In genomic region chr11:76782526-76783293, GRCh38 we compare ENCODE assay signal across 8 cellular contexts.
DNase-seq lines count a peak whose midpoint lies in the region; ATAC-seq and TF ChIP-seq lines count a peak whose summit lies in the region.

No MANE protein-coding gene starts in this region.

- DNase-seq in 8988T (peak; percentile 94), GM12865 (ENCODE audit: low read depth) (peak; percentile 70), NCI-H1417 treated with DMSO at 0.1 percent for 48 hours (lab: John Stamatoyannopoulos, UW) (peak; percentile 41), SW 1271 (lab: John Stamatoyannopoulos, UW) (peak; percentile 85 to 88), coronary artery (ENCODE audit: low spot score) (peak; percentile 92), kidney glomerular epithelial cell (lab: John Stamatoyannopoulos, UW) (peak; percentile 85)
- DNase-seq in stimulated activated CD4-positive, alpha-beta T cell treated with anti-CD3 and anti-CD28 coated beads, Interleukin-12 subunit alpha, Interleukin-12 subunit beta, amount 100 ng/mL, for 4 hours: peak; percentile 28

- no peak for ATAC-seq in GM19397 (IDR thresholded peaks at IDR 0.05; ENCODE audit: unreplicated experiment)

- H3K27ac ChIP-seq in coronary artery: peak overlapping the region; percentile 92 to 98

- TF ChIP-seq CTCF in GM12865 (IDR thresholded peaks at IDR 0.05; ENCODE audit: insufficient read depth, low read depth, low read length, missing control alignments) (no peak), coronary artery (IDR thresholded peaks at IDR 0.05) (no peak)

- H3K4me3 ChIP-seq in GM12865 (ENCODE audit: low read depth, low read length): peak overlapping the region; percentile 37
- peak overlapping the region; percentile 86 for H3K4me3 ChIP-seq in coronary artery

Comparison
In these comparisons a context has a peak if more than half of its experiments do, and no peak if none do; other contexts are left out.
1. DNase-seq: peak in every context shown above with its lines; median percentile 94 in 8988T; 92 in coronary artery; 86 in SW 1271; 85 in kidney glomerular epithelial cell; 70 in GM12865; 41 in NCI-H1417 treated with DMSO at 0.1 percent for 48 hours; 28 in stimulated activated CD4-positive, alpha-beta T cell treated with anti-CD3 and anti-CD28 coated beads, Interleukin-12 subunit alpha, Interleukin-12 subunit beta, amount 100 ng/mL, for 4 hours.